Comparison of ENCODE assay signal across 10 cellular contexts in genomic region chr5:119031047-119031886, GRCh38. TPM values are rescaled to one million over a fixed set of nuclear protein-coding genes. Genes with fewer than 3 reads are reported as not detected.
DNase-seq lines count a peak whose midpoint lies in the region; ATAC-seq and TF ChIP-seq lines count a peak whose summit lies in the region.
"Had no signal": no experiment of that assay in that cellular context is flagged by ENCODE, and none has a peak within 500 bp of the region (broad histone marks: within the 10 kb centered on the region; RNA-seq: fewer than 3 reads in every experiment).

No MANE protein-coding gene starts in this region.

- peaks cover 0 to 4% (median 1%) of the 10 kb centered on the region in 3 donors for H3K27me3 Mint-ChIP-seq in immature natural killer cell (ENCODE audit: low read depth in 3 of 3)

- peaks cover 7% of the 10 kb centered on the region for H3F3A ChIP-seq in GM23248 (ENCODE audit: insufficient read depth)

- WGBS in body of pancreas, 2 donors, result 70 to 76% methylated on average over 5 of the region's 5 CpGs
- WGBS in GM23248 (ENCODE audit: low coverage in 1 of 2, low lambda C conversion rate in 2 of 2, missing lambda C conversion rate in 2 of 2), 2 experiments, result 73 to 74% methylated on average over 5 of the region's 5 CpGs

- H3K27me3 ChIP-seq in body of pancreas, result no peaks in the 10 kb centered on the region
- H3K27me3 ChIP-seq in GM23248 (replicated peaks; ENCODE audit: insufficient read depth), result no peaks in the 10 kb centered on the region
- H3K27me3 ChIP-seq: pancreas had no signal

- H4K20me1 ChIP-seq in GM23248 (ENCODE audit: insufficient read depth), result no peaks in the 10 kb centered on the region

- TF ChIP-seq POLR2A in body of pancreas (IDR thresholded peaks at IDR 0.05), result no peak

- intact Hi-C loops in body of pancreas (cut with DNase I), result no loop called here

- H3K36me3 Mint-ChIP-seq in immature natural killer cell, result no peaks in the 10 kb centered on the region

- no peak overlapping the region for H3K9ac ChIP-seq in GM23248

- H2AFZ ChIP-seq in GM23248, result no peak overlapping the region

- H3K36me3 ChIP-seq in body of pancreas (replicated peaks in 1 of 2; ENCODE audit: insufficient read depth in 1 of 2, low read depth in 2 of 2) (no peaks in the 10 kb centered on the region), GM23248 (ENCODE audit: low read depth) (no peaks in the 10 kb centered on the region)
- H3K36me3 ChIP-seq: pancreas had no signal

- no peaks in the 10 kb centered on the region for H3K9me2 ChIP-seq in GM23248 (ENCODE audit: insufficient read depth)

- H3K27ac ChIP-seq in body of pancreas (no peak overlapping the region), GM23248 (no peak overlapping the region)
- H3K27ac ChIP-seq: pancreas had no signal

- no peaks in the 10 kb centered on the region for H3K9me3 Mint-ChIP-seq in immature natural killer cell

- peak; percentile 64 for ATAC-seq in GM18858 (IDR thresholded peaks at IDR 0.05; ENCODE audit: unreplicated experiment)
- ATAC-seq in GM21717 (IDR thresholded peaks at IDR 0.05; ENCODE audit: unreplicated experiment), result peak; percentile 88
- peak; percentile 73 for ATAC-seq in HG03460 (IDR thresholded peaks at IDR 0.05; ENCODE audit: unreplicated experiment)
- no peak for ATAC-seq in body of pancreas
- ATAC-seq: PC-3 had no signal

- no peak for DNase-seq in immature natural killer cell
- DNase-seq in body of pancreas, result no peak
- no peak for DNase-seq in midbrain (lab: John Stamatoyannopoulos, UW)
- no peak for DNase-seq in DMS 273 (lab: John Stamatoyannopoulos, UW; ENCODE audit: unreplicated experiment)
- DNase-seq in GM23248, result no peak
- DNase-seq: pancreas, PC-3 had no signal

- TF ChIP-seq CTCF in body of pancreas (IDR thresholded peaks at IDR 0.05), result no peak

- no peak overlapping the region for H3K4me2 ChIP-seq in GM23248 (ENCODE audit: unreplicated experiment)

- H3K79me2 ChIP-seq in GM23248 (ENCODE audit: insufficient read depth), result no peaks in the 10 kb centered on the region

- in situ Hi-C loops in GM23248 (cut with MboI), result no loop called here

- peak overlapping the region in 3 of 5 donors; percentile 2 to 39 (median 5) for H3K4me3 Mint-ChIP-seq in immature natural killer cell

- H3K4me1 ChIP-seq in body of pancreas (no peaks in the 10 kb centered on the region), GM23248 (ENCODE audit: insufficient read depth) (peaks cover 7% of the 10 kb centered on the region; the same call in 1 of the 2 replicates)
- H3K4me1 ChIP-seq: pancreas had no signal

- H3K9me3 ChIP-seq in body of pancreas, result no peaks in the 10 kb centered on the region
- H3K9me3 ChIP-seq in GM23248 (ENCODE audit: low read depth), result no peaks in the 10 kb centered on the region
- H3K9me3 ChIP-seq: pancreas had no signal

- H3K27ac Mint-ChIP-seq in immature natural killer cell, result peak overlapping the region in 4 of 6 donors; percentile 1 to 36 (median 6)

- peaks cover 14 to 19% of the 10 kb centered on the region in 2 donors for H3K4me1 Mint-ChIP-seq in immature natural killer cell

- no peak overlapping the region for H3K4me3 ChIP-seq in body of pancreas
- H3K4me3 ChIP-seq in GM23248, result no peak overlapping the region
- H3K4me3 ChIP-seq: pancreas had no signal

RNA-seq across cellular contexts. Expression of gene DMXL1, which starts 39.6 kb away (rescaled TPM):
- 10 to 100 TPM; 14.0 to 15.6 (median 14.7) TPM for polyA plus RNA-seq in immature natural killer cell
- total RNA-seq in body of pancreas, result 10 to 100 TPM; 40.0 to 64.9 TPM
- 32.4 and 55.0 TPM in 2 replicates for total RNA-seq in GM23248 (2014; rRNA removed; shearing (Covaris generic))
- 9.9 and 12.0 TPM in 2 replicates for polyA plus RNA-seq in GM23248 (2016; fragmentation: Nextera tagmentation; extraction: Ambion mirVana)

RNA-seq across cellular contexts. Expression of gene DTWD2, which starts 42.9 kb away (rescaled TPM):
- 1 to 10 TPM; 2.0 to 4.2 (median 2.9) TPM for polyA plus RNA-seq in immature natural killer cell
- total RNA-seq in body of pancreas, result 10 to 100 TPM in 1 of 2 donors, 1 to 10 TPM in 1; 7.5 to 29.7 TPM
- total RNA-seq in GM23248 (2014; rRNA removed; shearing (Covaris generic)), result 2.8 and 5.5 TPM in 2 replicates
- polyA plus RNA-seq in GM23248 (2016; fragmentation: Nextera tagmentation; extraction: Ambion mirVana), result 1.7 and 2.8 TPM in 2 replicates
